ENCODE assay signal across 8 cellular contexts in genomic region chr16:28212532-28212873, GRCh38. TPM values are rescaled to one million over a fixed set of nuclear protein-coding genes. Genes with fewer than 3 reads are reported as not detected.
A peak's percentile ranks its signal among the peaks of the same experiment; 100 is the strongest.
DNase-seq lines count a peak whose midpoint lies in the region; TF ChIP-seq lines count a peak whose summit lies in the region.

No MANE protein-coding gene starts in this region.

- H3K27ac ChIP-seq in layer of hippocampus (ENCODE audit: low read depth, low read length): peak overlapping the region; percentile 81

- H3K36me3 Mint-ChIP-seq in activated naive CD4-positive, alpha-beta T cell treated with anti-CD3 and anti-CD28 coated beads for 36 hours (ENCODE audit: low read depth): peaks cover 28% of the 10 kb centered on the region
- H3K36me3 Mint-ChIP-seq in activated naive CD8-positive, alpha-beta T cell: peaks cover 15% of the 10 kb centered on the region
- H3K36me3 Mint-ChIP-seq in type B pancreatic cell: peaks cover 11% of the 10 kb centered on the region

- intact Hi-C loops in activated naive CD4-positive, alpha-beta T cell treated with anti-CD3 and anti-CD28 coated beads for 36 hours (cut with micrococcal nuclease): loop anchor here (1.0 to 2.0 kb wide), 6 partner anchors 10 to 80 kb away; partner anchors contain the start of gene SBK1

- no peaks in the 10 kb centered on the region for H3K27me3 ChIP-seq in layer of hippocampus (ENCODE audit: control insufficient read depth, insufficient read depth, low read length)

- DNase-seq in activated naive CD4-positive, alpha-beta T cell treated with anti-CD3 and anti-CD28 coated beads for 36 hours: no peak
- no peak for DNase-seq in activated naive CD4-positive, alpha-beta T cell treated with Interleukin-2 at 50 U/mL for 16 hours
- DNase-seq in type B pancreatic cell (ENCODE audit: extremely low spot score, unreplicated experiment) (no peak), NCI-H2196 (lab: John Stamatoyannopoulos, UW; ENCODE audit: unreplicated experiment) (no peak), SHP77 treated with DMSO at 0.1 percent for 48 hours (lab: John Stamatoyannopoulos, UW) (no peak), GM19240 (ENCODE audit: insufficient read length, low spot score) (no peak)

- H3K9me3 Mint-ChIP-seq in activated naive CD4-positive, alpha-beta T cell treated with anti-CD3 and anti-CD28 coated beads for 36 hours: no peaks in the 10 kb centered on the region
- peaks cover 3% of the 10 kb centered on the region for H3K9me3 Mint-ChIP-seq in activated naive CD8-positive, alpha-beta T cell (ENCODE audit: low read depth)
- peaks cover 4% of the 10 kb centered on the region for H3K9me3 Mint-ChIP-seq in type B pancreatic cell

- H3K27ac Mint-ChIP-seq in activated naive CD4-positive, alpha-beta T cell treated with anti-CD3 and anti-CD28 coated beads for 36 hours: peak overlapping the region; percentile 91
- peak overlapping the region; percentile 99 for H3K27ac Mint-ChIP-seq in activated naive CD8-positive, alpha-beta T cell
- peak overlapping the region; percentile 88 for H3K27ac Mint-ChIP-seq in type B pancreatic cell

- CTCF ChIA-PET in activated naive CD4-positive, alpha-beta T cell treated with anti-CD3 and anti-CD28 coated beads for 36 hours (lab: Charles Lee): interaction anchor here (0.8 to 2.2 kb wide), 3 partner anchors 10 to 71 kb away, joined by 3 to 12 read pairs (median 5); no protein-coding TSS in a partner anchor

- peak overlapping the region; percentile 88 for H3K4me3 Mint-ChIP-seq in activated naive CD4-positive, alpha-beta T cell treated with anti-CD3 and anti-CD28 coated beads for 36 hours
- H3K4me3 Mint-ChIP-seq in activated naive CD8-positive, alpha-beta T cell: peak overlapping the region; percentile 85
- H3K4me3 Mint-ChIP-seq in type B pancreatic cell: peak overlapping the region; percentile 98

- no peak for TF ChIP-seq CTCF in type B pancreatic cell (conservative IDR thresholded peaks at IDR 0.05)

- no peaks in the 10 kb centered on the region for H3K27me3 Mint-ChIP-seq in activated naive CD4-positive, alpha-beta T cell treated with anti-CD3 and anti-CD28 coated beads for 36 hours (ENCODE audit: low read depth)
- no peaks in the 10 kb centered on the region for H3K27me3 Mint-ChIP-seq in activated naive CD8-positive, alpha-beta T cell
- H3K27me3 Mint-ChIP-seq in type B pancreatic cell: no peaks in the 10 kb centered on the region

- H3K4me1 Mint-ChIP-seq in activated naive CD4-positive, alpha-beta T cell treated with anti-CD3 and anti-CD28 coated beads for 36 hours (ENCODE audit: low read depth): peaks cover 24% of the 10 kb centered on the region
- peaks cover 23% of the 10 kb centered on the region for H3K4me1 Mint-ChIP-seq in activated naive CD8-positive, alpha-beta T cell (ENCODE audit: low read depth)
- peaks cover 18% of the 10 kb centered on the region for H3K4me1 Mint-ChIP-seq in type B pancreatic cell (ENCODE audit: unreplicated experiment)

RNA-seq across cellular contexts. Expression of gene XPO6, which starts 0.7 kb away (rescaled TPM):
- total RNA-seq in activated naive CD4-positive, alpha-beta T cell treated with anti-CD3 and anti-CD28 coated beads for 36 hours: 100 to 1,000 TPM; 215 to 229 TPM
- 111 and 118 TPM in 2 replicates for total RNA-seq in type B pancreatic cell (ENCODE audit: low replicate concordance)
